Comparison of ENCODE assay signal across 19 cellular contexts in genomic region chr5:125139590-125139989, GRCh38.
DNase-seq lines count a peak whose midpoint lies in the region; ATAC-seq, FAIRE-seq and TF ChIP-seq lines count a peak whose summit lies in the region.
"Had no signal": no experiment of that assay in that cellular context is flagged by ENCODE, and none has a peak within 500 bp of the region (broad histone marks: within the 10 kb centered on the region; RNA-seq: fewer than 3 reads in every experiment).

No MANE protein-coding gene starts in this region.

- H3K4me3 ChIP-seq in IMR-90 (ENCODE audit: insufficient read depth, low read depth, low read length) (no peak overlapping the region), astrocyte (ENCODE audit: insufficient read depth, low read depth, low read length) (no peak overlapping the region)
- H3K4me3 ChIP-seq: BLaER1, GM23248 had no signal

- H3K4ac ChIP-seq in IMR-90 (ENCODE audit: low read depth, low read length): no peak overlapping the region

- H3K4me2 ChIP-seq in IMR-90 (ENCODE audit: low read depth, low read length) (no peak overlapping the region), astrocyte (ENCODE audit: low read length) (no peak overlapping the region)
- H3K4me2 ChIP-seq: BLaER1 had no signal

- TF ChIP-seq CTCF in IMR-90 (conservative IDR thresholded peaks at IDR 0.05; ENCODE audit: low read depth, low read length) (no peak), astrocyte (IDR thresholded peaks at IDR 0.05; ENCODE audit: insufficient read depth, low read depth, low read length) (no peak), neural crest cell (conservative IDR thresholded peaks at IDR 0.05) (no peak)

- POLR2A ChIA-PET in IMR-90 (lab: Charles Lee; ENCODE audit: unreplicated experiment): interaction anchor here (0.6 kb wide), 1 partner anchor 360 kb away, joined by 3 read pairs; no protein-coding TSS in a partner anchor

- no peak overlapping the region for H2BK120ac ChIP-seq in IMR-90 (ENCODE audit: low read depth, low read length)

- no peak overlapping the region for H2AK5ac ChIP-seq in IMR-90 (ENCODE audit: low read depth, low read length)

- no peaks in the 10 kb centered on the region for H3K79me1 ChIP-seq in IMR-90 (ENCODE audit: low read depth in 1 of 2, low read length in 2 of 2)

- in situ Hi-C loops in IMR-90 (cut with MboI; ENCODE audit: low sequenced_read_pairs): no loop called here

- H3K14ac ChIP-seq in IMR-90 (replicated peaks; ENCODE audit: low read depth, low read length): no peak overlapping the region

- H2AFZ ChIP-seq in IMR-90 (replicated peaks; ENCODE audit: low read length, poor library complexity) (no peak overlapping the region), astrocyte (ENCODE audit: low read depth, low read length) (no peak overlapping the region)
- H2AFZ ChIP-seq: GM23248 had no signal

- no peak overlapping the region; the same call in 1 of the 2 replicates for H4K5ac ChIP-seq in IMR-90 (ENCODE audit: low read depth, low read length)

- H3K4me1 ChIP-seq in IMR-90 (ENCODE audit: control insufficient read depth, insufficient read depth, low read length) (peaks cover 2% of the 10 kb centered on the region), astrocyte (ENCODE audit: insufficient read depth, low read length) (no peaks in the 10 kb centered on the region)

- no peak overlapping the region; a peak in 1 of 4 replicates for H4K8ac ChIP-seq in IMR-90 (ENCODE audit: low read depth in 2 of 2, low read length in 2 of 2)

- no peaks in the 10 kb centered on the region for H3K9me3 Mint-ChIP-seq in astrocyte (ENCODE audit: unreplicated experiment)
- peaks cover 11% of the 10 kb centered on the region for H3K9me3 Mint-ChIP-seq in neural crest cell
- peaks cover 19 to 20% of the 10 kb centered on the region in 2 donors for H3K9me3 Mint-ChIP-seq in activated naive CD4-positive, alpha-beta T cell treated with anti-CD3 and anti-CD28 coated beads, Interleukin-2, amount 50 U/mL, for 72 hours
- H3K9me3 Mint-ChIP-seq: CD8-positive, alpha-beta T cell had no signal

- no peak for TF ChIP-seq RAD21 in IMR-90 (IDR thresholded peaks at IDR 0.05; ENCODE audit: low read length)

- H3K9me3 ChIP-seq in IMR-90 (ENCODE audit: control insufficient read depth, insufficient read depth, low read length): no peaks in the 10 kb centered on the region
- H3K9me3 ChIP-seq in astrocyte (ENCODE audit: insufficient read depth, low read depth, low read length): no peaks in the 10 kb centered on the region
- H3K9me3 ChIP-seq: BLaER1, Caco-2 had no signal

- no CpG with 5 or more reads among the region's 2 CpGs for whole genome bisulfite sequencing in IMR-90 (ENCODE audit: extremely low coverage in 2 of 2, insufficient read length in 1 of 2), 2 experiments

- BruUV-seq in IMR-90 (replicated peaks; lab: Mats Ljungman, UMichigan): no TSS peak

- no peak overlapping the region for H3K23ac ChIP-seq in IMR-90 (ENCODE audit: low read depth, low read length)

- H3K36me3 ChIP-seq in IMR-90 (ENCODE audit: control insufficient read depth, insufficient read depth, low read length): no peaks in the 10 kb centered on the region
- H3K36me3 ChIP-seq in astrocyte (ENCODE audit: insufficient read depth, low read length): no peaks in the 10 kb centered on the region
- H3K36me3 ChIP-seq: BLaER1 had no signal

- H3K27ac Mint-ChIP-seq in astrocyte (ENCODE audit: unreplicated experiment) (peak overlapping the region; percentile 43), neural crest cell (ENCODE audit: unreplicated experiment) (peak overlapping the region; percentile 22)
- H3K27ac Mint-ChIP-seq in activated naive CD4-positive, alpha-beta T cell treated with anti-CD3 and anti-CD28 coated beads, Interleukin-2, amount 50 U/mL, for 72 hours: no peak overlapping the region
- H3K27ac Mint-ChIP-seq: B cell; CD4-positive, CD25-positive, alpha-beta regulatory T cell; CD8-positive, alpha-beta T cell; H9 had no signal

- H3K56ac ChIP-seq in IMR-90 (ENCODE audit: extremely low read depth, insufficient read depth, low read length): no peak overlapping the region

- intact Hi-C loops in IMR-90 (cut with micrococcal nuclease): no loop called here

- no peak overlapping the region for H2BK15ac ChIP-seq in IMR-90 (ENCODE audit: low read depth, low read length)

- H3K4me3 Mint-ChIP-seq in astrocyte (ENCODE audit: unreplicated experiment) (no peak overlapping the region), neural crest cell (no peak overlapping the region)
- H3K4me3 Mint-ChIP-seq: B cell; CD8-positive, alpha-beta T cell; H9 had no signal

- H3K27me3 Mint-ChIP-seq in astrocyte (ENCODE audit: low read depth, unreplicated experiment) (no peaks in the 10 kb centered on the region), neural crest cell (ENCODE audit: low read depth) (no peaks in the 10 kb centered on the region)
- H3K27me3 Mint-ChIP-seq: B cell; CD4-positive, CD25-positive, alpha-beta regulatory T cell had no signal

- FAIRE-seq in astrocyte (lab: Jason Lieb, UNC): no peak
- FAIRE-seq: G401.6, GM12892 had no signal

- peaks cover 24% of the 10 kb centered on the region for H3K4me1 Mint-ChIP-seq in astrocyte (ENCODE audit: low read depth, unreplicated experiment)
- peaks cover 36% of the 10 kb centered on the region for H3K4me1 Mint-ChIP-seq in neural crest cell
- H3K4me1 Mint-ChIP-seq: CD4-positive, CD25-positive, alpha-beta regulatory T cell had no signal

- no peak overlapping the region for H3K9ac ChIP-seq in IMR-90 (ENCODE audit: low read depth, low read length)
- no peak overlapping the region for H3K9ac ChIP-seq in astrocyte (ENCODE audit: low read length)
- H3K9ac ChIP-seq: BLaER1, GM23248 had no signal

- H3K36me3 Mint-ChIP-seq in astrocyte (ENCODE audit: low read depth, unreplicated experiment) (no peaks in the 10 kb centered on the region), neural crest cell (ENCODE audit: low read depth) (peaks cover 3% of the 10 kb centered on the region)
- H3K36me3 Mint-ChIP-seq in activated naive CD4-positive, alpha-beta T cell treated with anti-CD3 and anti-CD28 coated beads, Interleukin-2, amount 50 U/mL, for 72 hours: no peaks in the 10 kb centered on the region
- H3K36me3 Mint-ChIP-seq: CD4-positive, CD25-positive, alpha-beta regulatory T cell; CD8-positive, alpha-beta T cell had no signal

- CTCF ChIA-PET in IMR-90 (lab: Yijun Ruan, JAX): no interaction called here

- H3K18ac ChIP-seq in IMR-90 (ENCODE audit: low read depth, low read length): peak overlapping the region; percentile 68; the same call in 1 of the 2 replicates

- H3K27ac ChIP-seq in IMR-90 (ENCODE audit: insufficient read depth, low read length): no peak overlapping the region
- no peak overlapping the region for H3K27ac ChIP-seq in astrocyte (ENCODE audit: low read depth, low read length)
- H3K27ac ChIP-seq: BLaER1, C4-2B, GM23248 had no signal

- no peaks in the 10 kb centered on the region for H3K79me2 ChIP-seq in astrocyte (ENCODE audit: insufficient read depth, low read length)

- TF ChIP-seq POLR2A in IMR-90 (IDR thresholded peaks at IDR 0.05; ENCODE audit: low read depth, low read length): no peak

- no peak for ATAC-seq in IMR-90 (ENCODE audit: low read depth)
- no peak for ATAC-seq in GM19452 (IDR thresholded peaks at IDR 0.05; ENCODE audit: unreplicated experiment)
- no peak for ATAC-seq in activated naive CD4-positive, alpha-beta T cell treated with anti-CD3 and anti-CD28 coated beads, Interleukin-2, amount 50 U/mL, for 72 hours
- ATAC-seq: CD8-positive, alpha-beta T cell; HCT116 had no signal

- peaks cover 2% of the 10 kb centered on the region; the same call in 1 of the 2 replicates for H3K9me1 ChIP-seq in IMR-90 (ENCODE audit: insufficient read depth, low read length)

- DNase-seq in IMR-90 (no peak), astrocyte (ENCODE audit: low read depth) (no peak), neural crest cell (ENCODE audit: low read depth, low spot score) (no peak), SIG-M5 treated with dmso at 0.1 percent for 504 hours (lab: John Stamatoyannopoulos, UW; ENCODE audit: unreplicated experiment) (no peak)
- DNase-seq in activated naive CD4-positive, alpha-beta T cell treated with anti-CD3 and anti-CD28 coated beads, Interleukin-2, amount 50 U/mL, for 72 hours (ENCODE audit: low spot score in 2 of 2): no peak
- DNase-seq: Caco-2; CD4-positive, CD25-positive, alpha-beta regulatory T cell; CD8-positive, alpha-beta T cell; DMS153; DND-41; GM23248; H9 had no signal

- no peaks in the 10 kb centered on the region for H4K20me1 ChIP-seq in IMR-90 (ENCODE audit: insufficient read depth, low read length)
- no peaks in the 10 kb centered on the region for H4K20me1 ChIP-seq in astrocyte (ENCODE audit: insufficient read depth, low read length)
- H4K20me1 ChIP-seq: BLaER1 had no signal

- H4K91ac ChIP-seq in IMR-90 (ENCODE audit: insufficient read depth, low read depth, low read length): no peak overlapping the region

- H3K27me3 ChIP-seq in IMR-90 (ENCODE audit: control insufficient read depth, insufficient read depth, low read length) (no peaks in the 10 kb centered on the region), astrocyte (ENCODE audit: insufficient read depth, low read length) (no peaks in the 10 kb centered on the region)
- H3K27me3 ChIP-seq: BLaER1 had no signal

- dilution Hi-C loops in IMR-90 (cut with HindIII; ENCODE audit: low sequenced_read_pairs, unreplicated experiment): no loop called here

- H2BK20ac ChIP-seq in IMR-90 (ENCODE audit: low read depth, low read length): no peak overlapping the region

- H2BK5ac ChIP-seq in IMR-90 (ENCODE audit: low read depth, low read length, poor library complexity, severe bottlenecking): no peak overlapping the region

- no peak overlapping the region for H2AK9ac ChIP-seq in IMR-90 (replicated peaks; ENCODE audit: low read depth, low read length, poor library complexity)

TF ChIP-seq in IMR-90, 13 proteins besides CTCF, POLR2A, EP300 and RAD21:
- peak; percentile 98 for TF ChIP-seq MAFK (IDR thresholded peaks at IDR 0.05; ENCODE audit: low read depth, low read length)
- TF ChIP-seq CHD1 (IDR thresholded peaks at IDR 0.05; ENCODE audit: low read depth, low read length): no peak
- no peak for TF ChIP-seq MAZ (IDR thresholded peaks at IDR 0.05; ENCODE audit: borderline replicate concordance, low read depth, low read length)
- TF ChIP-seq RFX5 (IDR thresholded peaks at IDR 0.05; ENCODE audit: low read depth, low read length): no peak
- no peak for TF ChIP-seq USF2 (IDR thresholded peaks at IDR 0.05; ENCODE audit: low read depth, low read length)
- TF ChIP-seq MXI1 (IDR thresholded peaks at IDR 0.05; ENCODE audit: borderline replicate concordance, low read depth, low read length): no peak

Comparison
In these comparisons a context has a peak if more than half of its experiments do, and no peak if none do; other contexts are left out.
1. H3K27ac Mint-ChIP-seq: peak in astrocyte (single experiment) and neural crest cell (single experiment); none in activated naive CD4-positive, alpha-beta T cell treated with anti-CD3 and anti-CD28 coated beads, Interleukin-2, amount 50 U/mL, for 72 hours (0 of 2).